ENCODE assay signal across 8 cellular contexts in the genomic region with DNA sequence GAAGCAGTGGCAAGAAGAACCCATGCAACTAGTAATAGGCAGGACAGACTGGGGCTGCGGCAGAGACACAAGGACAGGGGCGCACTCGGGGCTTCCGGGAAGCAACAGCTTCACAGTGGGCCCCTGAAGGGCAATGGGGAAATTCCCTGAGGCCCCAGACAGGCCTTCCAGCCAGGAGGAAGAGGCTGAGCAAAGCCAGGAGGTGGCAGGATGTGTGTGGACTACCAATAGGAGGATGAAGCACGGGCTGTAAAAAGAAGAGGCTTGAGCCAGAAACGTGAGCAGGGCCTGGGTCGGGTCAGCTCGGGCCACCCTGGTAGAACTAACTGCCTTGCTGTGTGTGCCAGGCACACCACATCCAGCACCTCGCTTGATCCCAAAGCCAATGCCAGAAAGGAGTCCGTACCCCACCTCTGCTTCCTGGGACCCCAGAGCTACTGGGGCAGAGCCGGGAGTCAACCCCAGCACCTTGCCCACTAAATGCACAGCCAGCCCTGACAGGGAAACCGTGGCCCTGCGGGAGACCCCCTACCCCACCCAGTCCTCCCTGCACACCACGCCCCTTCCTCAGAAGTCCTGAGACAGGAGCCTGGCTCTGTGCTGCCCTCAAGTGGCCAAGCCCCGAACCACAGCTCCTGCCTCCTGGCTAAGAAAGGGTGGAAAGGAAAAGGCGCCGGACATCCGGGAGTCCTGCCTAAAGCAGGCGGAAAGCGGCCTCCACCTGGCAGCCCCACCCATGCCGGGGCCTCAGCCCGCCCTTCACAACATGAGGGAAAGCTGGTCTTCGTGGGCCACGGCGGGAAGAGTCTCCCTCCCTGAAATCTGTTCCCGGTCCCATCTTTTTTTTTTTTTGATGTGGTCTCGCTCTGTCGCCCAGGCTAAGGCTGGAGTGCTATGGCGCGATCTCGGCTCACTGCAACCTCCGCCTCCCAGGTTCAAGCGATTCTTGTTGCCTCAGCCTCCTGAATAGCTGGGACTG. TPM values are rescaled to one million over a fixed set of nuclear protein-coding genes. Genes with fewer than 3 reads are reported as not detected.
DNase-seq lines count a peak whose midpoint lies in the region; ATAC-seq and TF ChIP-seq lines count a peak whose summit lies in the region.

No MANE protein-coding gene starts in this region.

- peak; percentile 77 to 81 for ATAC-seq in activated naive CD4-positive, alpha-beta T cell treated with anti-CD3 and anti-CD28 coated beads, Interleukin-2, amount 50 U/mL, for 72 hours

- DNase-seq in DMS114 treated with DMSO at 0.1 percent for 48 hours (lab: John Stamatoyannopoulos, UW; ENCODE audit: unreplicated experiment), result peak; percentile 71
- peak; percentile 78 for DNase-seq in GM23248
- peak; percentile 45 for DNase-seq in NCI-H1048 (lab: John Stamatoyannopoulos, UW)
- peak; percentile 62 for DNase-seq in SKM-1 treated with dmso at 0.1 percent for 144 hours (lab: John Stamatoyannopoulos, UW; ENCODE audit: unreplicated experiment)
- DNase-seq in activated naive CD4-positive, alpha-beta T cell treated with anti-CD3 and anti-CD28 coated beads, Interleukin-2, amount 50 U/mL, for 72 hours (ENCODE audit: low spot score in 2 of 2), result peak; percentile 84 to 91
- peak; percentile 82 to 85 for DNase-seq in cardiac muscle cell (ENCODE audit: low read depth in 1 of 2, low spot score in 1 of 2)
- DNase-seq in posterior cingulate gyrus, result peak; percentile 75 to 98 (median 86)
- DNase-seq in transverse colon, result peak; percentile 88

- in situ Hi-C loops in GM23248 (cut with MboI), result no loop called here
- in situ Hi-C loops in transverse colon (cut with MboI; ENCODE audit: low pct_ligation_motif_present in 1 of 4, low pct_unique_long_range_greater_than_20kb in 1 of 4, low sequenced_read_pairs in 3 of 4), result loop anchor here in 1 of 4 donors (10.0 kb wide), 1 partner anchor 102 kb away; no protein-coding TSS in a partner anchor

- peak overlapping the region; percentile 88 for H2AFZ ChIP-seq in GM23248

- peak overlapping the region; percentile 72 for H3K9ac ChIP-seq in GM23248

- peak overlapping the region; percentile 60 to 77 for H3K27ac Mint-ChIP-seq in activated naive CD4-positive, alpha-beta T cell treated with anti-CD3 and anti-CD28 coated beads, Interleukin-2, amount 50 U/mL, for 72 hours

- peak overlapping the region; percentile 69 for H3K4me3 ChIP-seq in GM23248
- no peak overlapping the region for H3K4me3 ChIP-seq in cardiac muscle cell
- peak overlapping the region; percentile 7 to 42 (median 26) for H3K4me3 ChIP-seq in transverse colon

- no peaks in the 10 kb centered on the region for H3K79me2 ChIP-seq in GM23248 (ENCODE audit: insufficient read depth)

- H3K36me3 Mint-ChIP-seq in activated naive CD4-positive, alpha-beta T cell treated with anti-CD3 and anti-CD28 coated beads, Interleukin-2, amount 50 U/mL, for 72 hours, result no peaks in the 10 kb centered on the region

- no peaks in the 10 kb centered on the region for H3K9me2 ChIP-seq in GM23248 (ENCODE audit: insufficient read depth)

- no peaks in the 10 kb centered on the region for H3F3A ChIP-seq in GM23248 (ENCODE audit: insufficient read depth)

- 17 to 24% methylated on average over 33 of the region's 33 CpGs for whole genome bisulfite sequencing in GM23248 (ENCODE audit: low coverage in 1 of 2, low lambda C conversion rate in 2 of 2, missing lambda C conversion rate in 2 of 2), 2 experiments
- 25 to 56% methylated on average over 3 to 32 of the region's 33 CpGs for WGBS in transverse colon (ENCODE audit: low coverage in 1 of 2), 2 donors

- H3K36me3 ChIP-seq in GM23248 (ENCODE audit: low read depth) (no peaks in the 10 kb centered on the region), cardiac muscle cell (no peaks in the 10 kb centered on the region), transverse colon (no peaks in the 10 kb centered on the region)

- H3K9me3 ChIP-seq in GM23248 (ENCODE audit: low read depth) (no peaks in the 10 kb centered on the region), cardiac muscle cell (ENCODE audit: low read depth) (no peaks in the 10 kb centered on the region), transverse colon (no peaks in the 10 kb centered on the region)

- H3K4me2 ChIP-seq in GM23248 (ENCODE audit: unreplicated experiment), result peak overlapping the region; percentile 68

- H3K4me1 ChIP-seq in GM23248 (ENCODE audit: insufficient read depth) (no peaks in the 10 kb centered on the region), cardiac muscle cell (ENCODE audit: low read depth) (no peaks in the 10 kb centered on the region), transverse colon (peaks cover 10 to 13% (median 11%) of the 10 kb centered on the region in 4 donors)

- H3K9me3 Mint-ChIP-seq in activated naive CD4-positive, alpha-beta T cell treated with anti-CD3 and anti-CD28 coated beads, Interleukin-2, amount 50 U/mL, for 72 hours, result no peaks in the 10 kb centered on the region

- no peak for TF ChIP-seq EP300 in transverse colon (IDR thresholded peaks at IDR 0.05; ENCODE audit: low read depth)

- H3K27me3 ChIP-seq in GM23248 (replicated peaks; ENCODE audit: insufficient read depth), result no peaks in the 10 kb centered on the region
- no peaks in the 10 kb centered on the region for H3K27me3 ChIP-seq in cardiac muscle cell
- no peaks in the 10 kb centered on the region for H3K27me3 ChIP-seq in transverse colon

- H3K27ac ChIP-seq in GM23248 (no peak overlapping the region), cardiac muscle cell (no peak overlapping the region), transverse colon (peak overlapping the region in 1 of 4 donors; percentile 43)

- intact Hi-C loops in posterior cingulate gyrus (cut with DNase I), result loop anchor here (5.0 to 10.0 kb wide), 2 partner anchors 59 to 238 kb away; a partner anchor contains a TSS
- intact Hi-C loops in transverse colon (cut with DNase I; ENCODE audit: low total_unique reads), result loop anchor here (10.0 kb wide), 1 partner anchor 102 kb away; no protein-coding TSS in a partner anchor

- TF ChIP-seq POLR2A in transverse colon (IDR thresholded peaks at IDR 0.05), result no peak

- TF ChIP-seq CTCF in cardiac muscle cell (IDR thresholded peaks at IDR 0.05; ENCODE audit: low read depth, low read length) (peak; percentile 97), transverse colon (IDR thresholded peaks at IDR 0.05) (peak; percentile 94 to 98 (median 97))

- H4K20me1 ChIP-seq in GM23248 (ENCODE audit: insufficient read depth), result no peaks in the 10 kb centered on the region

RNA-seq across cellular contexts. Expression of a gene that starts 33.7 kb away (rescaled TPM):
- total RNA-seq in GM23248 (2014; rRNA removed; shearing (Covaris generic)), result not detected in 2 replicates
- polyA plus RNA-seq in GM23248 (2016; fragmentation: Nextera tagmentation; extraction: Ambion mirVana) (0.15 TPM in 1 of 2 replicates, not detected in the other), cardiac muscle cell (8.1 and 11.4 TPM in 2 replicates)
- 1 to 10 TPM in 1 of 2 donors, under 1 TPM in 1; 0.61 to 1.1 TPM for total RNA-seq in activated naive CD4-positive, alpha-beta T cell treated with anti-CD3 and anti-CD28 coated beads, Interleukin-2, amount 50 U/mL, for 72 hours
- total RNA-seq in cardiac muscle cell (13.5 and 15.6 TPM in 2 replicates), transverse colon (10 to 100 TPM; 41.8 to 96.1 (median 73.0) TPM)
